ENCODE assay signal across 16 cellular contexts in the genomic region with DNA sequence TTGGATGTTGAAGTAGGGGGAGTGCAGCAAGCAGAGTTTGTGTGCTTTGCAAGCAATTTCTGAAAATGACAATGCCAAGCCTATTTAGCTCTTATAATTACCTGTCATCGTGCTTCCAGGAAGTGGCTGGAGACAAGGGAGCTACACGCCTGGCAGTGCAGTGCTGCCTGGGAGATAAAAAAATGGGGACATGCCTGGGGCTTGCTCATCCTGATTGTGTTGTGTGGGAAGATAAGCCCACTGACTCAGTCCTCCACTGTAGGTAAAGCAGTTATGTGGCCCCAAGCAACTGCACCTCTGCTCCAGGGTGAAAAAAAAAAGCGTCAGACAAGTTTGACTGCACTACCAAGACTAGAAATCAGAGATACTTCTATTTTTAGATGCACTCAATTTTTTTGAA.
"Had no signal": no experiment of that assay in that cellular context is flagged by ENCODE, and none has a peak within 500 bp of the region (broad histone marks: within the 10 kb centered on the region; RNA-seq: fewer than 3 reads in every experiment).

No MANE protein-coding gene starts in this region.

- H3K4me3 ChIP-seq: ascending aorta, breast epithelium, gastrocnemius medialis, heart right ventricle, lung, pancreas, sigmoid colon, thoracic aorta had no signal

- ATAC-seq: gastrocnemius medialis; heart right ventricle; pancreas; stimulated activated effector memory CD8-positive, alpha-beta T cell treated with anti-CD3 and anti-CD28 coated beads, Interleukin-12 subunit alpha, Interleukin-12 subunit beta, amount 100 ng/mL, for 72 hours had no signal

- H3K4me1 Mint-ChIP-seq: activated CD4-positive, alpha-beta T cell treated with anti-CD3 and anti-CD28 coated beads, Interleukin-2, amount 10 ng/mL, durations not matched to agents 7 days and 5 days; naive B cell; stimulated activated effector memory CD8-positive, alpha-beta T cell treated with anti-CD3 and anti-CD28 coated beads, Interleukin-12 subunit alpha, Interleukin-12 subunit beta, amount 100 ng/mL, for 72 hours had no signal

- H3K4me3 Mint-ChIP-seq: activated CD4-positive, alpha-beta T cell treated with anti-CD3 and anti-CD28 coated beads, Interleukin-2, amount 10 ng/mL, durations not matched to agents 7 days and 5 days; activated naive CD4-positive, alpha-beta T cell treated with anti-CD3 and anti-CD28 coated beads for 36 hours; naive B cell; stimulated activated effector memory CD8-positive, alpha-beta T cell treated with anti-CD3 and anti-CD28 coated beads, Interleukin-12 subunit alpha, Interleukin-12 subunit beta, amount 100 ng/mL, for 72 hours; T-helper 2 cell treated with Interferon-gamma antibody and Interleukin-4, amounts not matched to agents 5 μg/mL and 100 μg/mL, for 36 hours had no signal

- H3K27me3 ChIP-seq: ascending aorta, breast epithelium, gastrocnemius medialis, heart right ventricle, pancreas, sigmoid colon had no signal

- H3K36me3 ChIP-seq: ascending aorta, breast epithelium, gastrocnemius medialis, heart right ventricle, pancreas, sigmoid colon, thoracic aorta had no signal

- H3K9me3 ChIP-seq: ascending aorta, breast epithelium, gastrocnemius medialis, heart right ventricle, pancreas, sigmoid colon, thoracic aorta had no signal

- H3K36me3 Mint-ChIP-seq: naive B cell; stimulated activated effector memory CD8-positive, alpha-beta T cell treated with anti-CD3 and anti-CD28 coated beads, Interleukin-12 subunit alpha, Interleukin-12 subunit beta, amount 100 ng/mL, for 72 hours had no signal

- H3K27ac ChIP-seq: ascending aorta, breast epithelium, gastrocnemius medialis, heart right ventricle, pancreas, sigmoid colon, thoracic aorta had no signal

- H3K27me3 Mint-ChIP-seq: activated CD4-positive, alpha-beta T cell treated with anti-CD3 and anti-CD28 coated beads, Interleukin-2, amount 10 ng/mL, durations not matched to agents 7 days and 5 days had no signal

- H3K27ac Mint-ChIP-seq: activated CD4-positive, alpha-beta T cell treated with anti-CD3 and anti-CD28 coated beads, Interleukin-2, amount 10 ng/mL, durations not matched to agents 7 days and 5 days; activated naive CD4-positive, alpha-beta T cell treated with anti-CD3 and anti-CD28 coated beads for 36 hours; naive B cell; stimulated activated effector memory CD8-positive, alpha-beta T cell treated with anti-CD3 and anti-CD28 coated beads, Interleukin-12 subunit alpha, Interleukin-12 subunit beta, amount 100 ng/mL, for 72 hours; T-helper 2 cell treated with Interferon-gamma antibody and Interleukin-4, amounts not matched to agents 5 μg/mL and 100 μg/mL, for 36 hours had no signal

- H3K4me1 ChIP-seq: ascending aorta, breast epithelium, gastrocnemius medialis, heart right ventricle, pancreas, sigmoid colon had no signal

- DNase-seq: activated CD4-positive, alpha-beta T cell treated with anti-CD3 and anti-CD28 coated beads, Interleukin-2, amount 10 ng/mL, durations not matched to agents 7 days and 5 days; activated CD8-positive, alpha-beta memory T cell treated with anti-CD3 and anti-CD28 coated beads for 24 hours; activated naive CD4-positive, alpha-beta T cell treated with anti-CD3 and anti-CD28 coated beads for 36 hours; dermis blood vessel endothelial cell; gastrocnemius medialis; heart right ventricle; naive B cell; pancreas; sigmoid colon; stimulated activated CD4-positive, alpha-beta T cell treated with anti-CD3 and anti-CD28 coated beads, Interleukin-2, amount 100 ng/mL, for 24 hours had no signal
